In the genomic region with DNA sequence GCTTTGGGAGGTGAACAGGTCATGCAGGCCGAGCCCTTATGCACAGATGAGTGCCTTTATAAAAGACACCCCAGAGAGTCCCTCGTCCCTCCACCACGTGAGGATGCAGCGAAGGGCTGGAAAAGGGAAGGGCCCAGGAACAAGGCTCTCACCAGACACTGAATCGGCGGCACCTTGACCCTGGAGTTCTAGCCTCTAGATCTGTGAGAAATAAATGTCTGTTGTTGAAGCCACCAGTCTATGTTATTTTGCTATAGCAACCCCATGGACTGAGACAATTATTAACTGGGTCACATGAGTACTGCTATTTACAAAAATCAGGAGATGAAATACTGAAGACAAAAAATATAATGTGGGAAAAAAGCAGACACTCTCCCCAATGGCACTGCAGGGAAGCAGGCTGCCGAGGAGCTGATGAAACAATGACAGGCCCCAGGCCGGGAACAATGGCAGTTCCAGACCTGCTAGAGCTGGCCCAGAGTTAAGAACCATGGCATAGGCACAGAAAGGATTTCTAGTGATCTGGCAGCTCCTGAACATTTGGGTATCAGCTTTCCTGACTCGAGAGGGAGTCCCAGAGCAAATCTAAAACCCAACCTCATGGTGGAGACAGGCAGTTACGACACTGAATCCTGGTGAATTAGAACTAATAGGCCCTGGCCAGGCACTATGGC, we compare ENCODE assay signal across 22 cellular contexts. TPM values are rescaled to one million over a fixed set of nuclear protein-coding genes. Genes with fewer than 3 reads are reported as not detected.
DNase-seq lines count a peak whose midpoint lies in the region; ATAC-seq and TF ChIP-seq lines count a peak whose summit lies in the region.
"Had no signal": no experiment of that assay in that cellular context is flagged by ENCODE, and none has a peak within 500 bp of the region (broad histone marks: within the 10 kb centered on the region; RNA-seq: fewer than 3 reads in every experiment).

No MANE protein-coding gene starts in this region.

- peak overlapping the region in 3 of 5 experiments; percentile 14 to 77 (median 54) for H3K27ac Mint-ChIP-seq in brain
- H3K27ac Mint-ChIP-seq in progenitor cell of endocrine pancreas, result peak overlapping the region; percentile 16
- H3K27ac Mint-ChIP-seq: activated naive CD4-positive, alpha-beta T cell treated with anti-CD3 and anti-CD28 coated beads, Interleukin-2, amount 10 ng/mL, durations not matched to agents 7 days and 5 days; activated T-cell treated with anti-CD3 and anti-CD28 coated beads, Interleukin-2, amount 50 U/mL, for 72 hours; CD8-positive, alpha-beta T cell; T-helper 17 cell had no signal

- ATAC-seq in left lobe of liver, result peak; percentile 29
- ATAC-seq: activated T-cell treated with anti-CD3 and anti-CD28 coated beads, Interleukin-2, amount 50 U/mL, for 72 hours; CD8-positive, alpha-beta T cell; K562; left colon; mucosa of descending colon; T-helper 17 cell had no signal

- no peak for TF ChIP-seq CTCF in brain (conservative IDR thresholded peaks at IDR 0.05)
- no peak for TF ChIP-seq CTCF in progenitor cell of endocrine pancreas (IDR thresholded peaks at IDR 0.05; ENCODE audit: unreplicated experiment)

- H3K36me3 Mint-ChIP-seq in brain (peaks cover 64% of the 10 kb centered on the region), progenitor cell of endocrine pancreas (ENCODE audit: insufficient read depth) (peaks cover 16% of the 10 kb centered on the region)

- H3K9me3 Mint-ChIP-seq in brain, result no peaks in the 10 kb centered on the region
- H3K9me3 Mint-ChIP-seq in progenitor cell of endocrine pancreas (ENCODE audit: low read depth), result no peaks in the 10 kb centered on the region
- H3K9me3 Mint-ChIP-seq: activated naive CD4-positive, alpha-beta T cell treated with anti-CD3 and anti-CD28 coated beads, Interleukin-2, amount 10 ng/mL, durations not matched to agents 7 days and 5 days; activated T-cell treated with anti-CD3 and anti-CD28 coated beads, Interleukin-2, amount 50 U/mL, for 72 hours; CD8-positive, alpha-beta T cell; dendritic cell treated with granulocyte-macrophage colony-stimulating factor and Interleukin-4, amounts not matched to agents 40 ng/mL and 50 ng/mL, for 4 days had no signal

- H3K4me1 Mint-ChIP-seq in brain (no peaks in the 10 kb centered on the region), progenitor cell of endocrine pancreas (ENCODE audit: low read depth) (no peaks in the 10 kb centered on the region)
- H3K4me1 Mint-ChIP-seq: activated naive CD4-positive, alpha-beta T cell treated with anti-CD3 and anti-CD28 coated beads, Interleukin-2, amount 10 ng/mL, durations not matched to agents 7 days and 5 days had no signal

- H3K27me3 Mint-ChIP-seq in brain (peaks cover 3% of the 10 kb centered on the region), progenitor cell of endocrine pancreas (no peaks in the 10 kb centered on the region)
- H3K27me3 Mint-ChIP-seq: activated naive CD4-positive, alpha-beta T cell treated with anti-CD3 and anti-CD28 coated beads, Interleukin-2, amount 10 ng/mL, durations not matched to agents 7 days and 5 days; dendritic cell treated with granulocyte-macrophage colony-stimulating factor and Interleukin-4, amounts not matched to agents 40 ng/mL and 50 ng/mL, for 4 days; T-helper 17 cell had no signal

- H3K4me3 Mint-ChIP-seq in brain (no peak overlapping the region), progenitor cell of endocrine pancreas (ENCODE audit: low read depth) (no peak overlapping the region)
- H3K4me3 Mint-ChIP-seq: activated naive CD4-positive, alpha-beta T cell treated with anti-CD3 and anti-CD28 coated beads, Interleukin-2, amount 10 ng/mL, durations not matched to agents 7 days and 5 days; activated T-cell treated with anti-CD3 and anti-CD28 coated beads, Interleukin-2, amount 50 U/mL, for 72 hours; CD8-positive, alpha-beta T cell; dendritic cell treated with granulocyte-macrophage colony-stimulating factor and Interleukin-4, amounts not matched to agents 40 ng/mL and 50 ng/mL, for 4 days; T-helper 17 cell had no signal

- DNase-seq in DMS53 (lab: John Stamatoyannopoulos, UW) (peak; percentile 50), DMS53 treated with DMSO at 0.1 percent for 48 hours (lab: John Stamatoyannopoulos, UW; ENCODE audit: unreplicated experiment) (no peak), left lobe of liver (ENCODE audit: low spot score) (no peak), progenitor cell of endocrine pancreas (ENCODE audit: low spot score, unreplicated experiment) (no peak), activated gamma-delta T cell treated with Interleukin-2 at 50 U/mL for 16 hours (no peak), NCI-H524 (lab: John Stamatoyannopoulos, UW) (no peak), NAMALWA (ENCODE audit: low spot score) (no peak)
- DNase-seq: activated CD4-positive, alpha-beta T cell treated with anti-CD3 and anti-CD28 coated beads for 4 hours; activated naive CD4-positive, alpha-beta T cell treated with anti-CD3 and anti-CD28 coated beads, Interleukin-2, amount 10 ng/mL, durations not matched to agents 7 days and 5 days; activated T-cell treated with anti-CD3 and anti-CD28 coated beads, Interleukin-2, amount 50 U/mL, for 72 hours; CD8-positive, alpha-beta T cell; DMS153; left colon; mucosa of descending colon; NCI-H1436 treated with DMSO at 0.1 percent for 48 hours; NCI-H69; small intestine; stimulated activated CD4-positive, alpha-beta T cell treated with anti-CD3 and anti-CD28 coated beads, Interleukin-2, amount 100 ng/mL, for 24 hours; T-helper 17 cell had no signal

RNA-seq across cellular contexts. Expression of gene GGA2, which starts 17.8 kb away (rescaled TPM):
- 36.2 TPM for polyA plus RNA-seq in brain (ENCODE audit: insufficient read depth, low read depth, low replicate concordance)
- 30.2 TPM for total RNA-seq in left lobe of liver
- 87.5 and 89.9 TPM in 2 replicates for total RNA-seq in progenitor cell of endocrine pancreas

RNA-seq across cellular contexts. Expression of gene EARS2, which starts 29.1 kb away (rescaled TPM):
- 22.0 TPM for polyA plus RNA-seq in brain (ENCODE audit: insufficient read depth, low read depth, low replicate concordance)
- total RNA-seq in left lobe of liver (15.9 TPM), progenitor cell of endocrine pancreas (24.7 and 26.6 TPM in 2 replicates)

RNA-seq across cellular contexts. Expression of gene UBFD1, which starts 29.4 kb away (rescaled TPM):
- polyA plus RNA-seq in brain (ENCODE audit: insufficient read depth, low read depth, low replicate concordance), result 37.8 TPM
- total RNA-seq in left lobe of liver (32.9 TPM), progenitor cell of endocrine pancreas (101 and 106 TPM in 2 replicates)
